ENCODE assay signal across 8 cellular contexts in the genomic region with DNA sequence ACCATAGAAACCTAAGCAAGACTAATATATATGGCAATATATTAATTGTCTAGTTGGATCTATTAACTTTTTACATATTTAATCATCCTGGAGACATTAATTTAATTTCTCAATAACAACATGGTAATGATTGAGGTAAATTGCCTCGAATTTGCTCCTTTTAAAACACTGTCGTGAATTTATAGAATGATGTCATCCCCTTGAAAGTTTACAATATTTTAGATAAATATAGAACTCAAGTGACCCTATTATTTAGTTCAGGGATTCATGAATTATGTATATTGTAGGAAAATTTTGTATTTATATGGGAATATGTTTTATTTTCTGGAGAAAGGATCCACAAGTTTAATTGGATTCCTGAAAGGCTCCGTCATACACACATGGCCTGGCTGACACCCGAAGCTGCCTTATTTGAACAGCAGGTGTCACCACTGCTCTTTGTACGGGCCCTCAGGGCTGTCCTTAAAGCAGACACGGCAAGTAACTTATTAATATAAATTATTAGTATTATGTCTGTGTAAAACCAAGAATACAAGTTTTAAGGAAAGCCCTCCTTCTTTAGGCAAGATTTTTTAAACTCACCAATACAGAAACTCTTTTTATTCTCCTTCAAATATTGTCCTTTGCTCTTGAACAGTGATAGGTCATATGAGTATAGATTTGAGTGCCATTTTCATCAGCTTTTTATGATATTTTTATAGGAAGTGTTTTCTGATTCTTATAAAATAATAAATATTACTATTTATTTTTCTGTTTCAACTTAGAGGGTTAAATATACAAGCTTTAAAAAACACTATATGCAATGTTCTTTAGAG. TPM values are rescaled to one million over a fixed set of nuclear protein-coding genes. Genes with fewer than 3 reads are reported as not detected.
DNase-seq lines count a peak whose midpoint lies in the region; ATAC-seq and TF ChIP-seq lines count a peak whose summit lies in the region.

No MANE protein-coding gene starts in this region.

- peaks cover 2% of the 10 kb centered on the region for H3K36me3 Mint-ChIP-seq in neural crest cell (ENCODE audit: low read depth)

- no peak for TF ChIP-seq EP300 in stomach (IDR thresholded peaks at IDR 0.05)

- H3K9ac ChIP-seq in OCI-LY3 (ENCODE audit: low read length) = no peak overlapping the region; the same call in 1 of the 2 replicates

- DNase-seq in DMS153 treated with DMSO at 0.1 percent for 48 hours (lab: John Stamatoyannopoulos, UW; ENCODE audit: unreplicated experiment) = peak; percentile 32
- peak; percentile 61 for DNase-seq in HT1080 (ENCODE audit: low read depth)
- DNase-seq in activated T-cell treated with anti-CD3 and anti-CD28 coated beads, Interleukin-2, amount 50 U/mL, for 1 hour = peak; percentile 69
- DNase-seq in fibroblast of gingiva (ENCODE audit: low read depth) = peak; percentile 76
- peak; percentile 55 for DNase-seq in neural crest cell (ENCODE audit: low read depth, low spot score)
- DNase-seq in stomach = peak; percentile 78

- H3K79me2 ChIP-seq in OCI-LY3 (ENCODE audit: low read length) = peaks cover 28% of the 10 kb centered on the region

- TF ChIP-seq POLR2A in stomach (IDR thresholded peaks at IDR 0.05) = no peak

- 13 to 27% (median 18%) methylated on average over 6 of the region's 6 CpGs for WGBS in stomach, 5 donors

- H3K27ac ChIP-seq in OCI-LY3 (ENCODE audit: low read length) (no peak overlapping the region), stomach (no peak overlapping the region)

- H4K20me1 ChIP-seq in OCI-LY3 (ENCODE audit: insufficient read depth, low read length) = peaks cover 11% of the 10 kb centered on the region

- H3K27me3 ChIP-seq in OCI-LY3 (ENCODE audit: low read depth, low read length) (no peaks in the 10 kb centered on the region), stomach (no peaks in the 10 kb centered on the region)

- H3K4me1 ChIP-seq in OCI-LY3 (ENCODE audit: low read length) = peaks cover 29% of the 10 kb centered on the region
- H3K4me1 ChIP-seq in stomach = peaks cover 7 to 27% (median 17%) of the 10 kb centered on the region in 4 donors

- ATAC-seq in GM21447 (IDR thresholded peaks at IDR 0.05; ENCODE audit: unreplicated experiment) = peak; percentile 47

- H3K36me3 ChIP-seq in OCI-LY3 (replicated peaks; ENCODE audit: low read depth, low read length) = peaks cover 7% of the 10 kb centered on the region
- H3K36me3 ChIP-seq in stomach = peaks cover 0 to 9% (median 6%) of the 10 kb centered on the region in 4 donors

- intact Hi-C loops in stomach (cut with DNase I; ENCODE audit: low total_unique reads) = no loop called here

- H3K4me3 Mint-ChIP-seq in neural crest cell = peak overlapping the region; percentile 81

- H3K9me3 Mint-ChIP-seq in neural crest cell = no peaks in the 10 kb centered on the region

- TF ChIP-seq CTCF in OCI-LY3 (IDR thresholded peaks at IDR 0.05; ENCODE audit: low read depth, low read length) = peak; percentile 96
- peak; percentile 89 for TF ChIP-seq CTCF in neural crest cell (conservative IDR thresholded peaks at IDR 0.05)
- peak in 4 of 7 experiments; percentile 55 to 81 (median 66) for TF ChIP-seq CTCF in stomach (IDR thresholded peaks at IDR 0.05)

- H2AFZ ChIP-seq in OCI-LY3 (ENCODE audit: low read depth, low read length) = peak overlapping the region; percentile 94

- H3K27ac Mint-ChIP-seq in neural crest cell (ENCODE audit: unreplicated experiment) = no peak overlapping the region

- peak overlapping the region; percentile 41 for H3K4me2 ChIP-seq in OCI-LY3 (ENCODE audit: low read length)

- no peak overlapping the region for H3K4me3 ChIP-seq in OCI-LY3 (ENCODE audit: low read length)
- H3K4me3 ChIP-seq in stomach = no peak overlapping the region

- H3K4me1 Mint-ChIP-seq in neural crest cell = peaks cover 19% of the 10 kb centered on the region

- H3K9me3 ChIP-seq in OCI-LY3 (ENCODE audit: insufficient read depth, low read length) = peaks cover 6% of the 10 kb centered on the region; the same call in 1 of the 2 replicates
- no peaks in the 10 kb centered on the region for H3K9me3 ChIP-seq in stomach

- no peaks in the 10 kb centered on the region for H3K27me3 Mint-ChIP-seq in neural crest cell (ENCODE audit: low read depth)

RNA-seq across cellular contexts. Expression of a gene that starts 1.9 kb away (rescaled TPM):
- total RNA-seq in HT1080 (2014; rRNA removed; shearing (Covaris generic)) = 105 and 151 TPM in 2 replicates
- 89.5 and 121 TPM in 2 replicates for polyA plus RNA-seq in HT1080 (2015; cell fraction: cytosol; rRNA removed)
- 284 and 298 TPM in 2 replicates for polyA plus RNA-seq in HT1080 (2015; cell fraction: nucleus; rRNA removed)
- total RNA-seq in neural crest cell (93.3 and 103 TPM in 2 replicates), stomach (10 to 100 TPM in 4 of 5 donors, 1 to 10 TPM in 1; 1.2 to 52.5 (median 45.5) TPM)
- 10 to 100 TPM; 22.5 to 43.8 (median 40.9) TPM for polyA plus RNA-seq in stomach

RNA-seq across cellular contexts. Expression of a gene that starts 10.7 kb away (rescaled TPM):
- not detected in 2 replicates for total RNA-seq in HT1080 (2014; rRNA removed; shearing (Covaris generic))
- not detected in 2 replicates for polyA plus RNA-seq in HT1080 (2015; cell fraction: cytosol; rRNA removed)
- not detected in 2 replicates for polyA plus RNA-seq in HT1080 (2015; cell fraction: nucleus; rRNA removed)
- total RNA-seq in neural crest cell (not detected in 2 replicates), stomach (10 to 100 TPM in 1 of 5 donors, 1 to 10 TPM in 1, not detected in 3; 6.2 to 22.8 TPM)
- polyA plus RNA-seq in stomach = under 1 TPM in 1 of 3 donors, not detected in 2; 0.31 TPM

RNA-seq across cellular contexts. Expression of a gene that starts 38.5 kb away (rescaled TPM):
- total RNA-seq in HT1080 (2014; rRNA removed; shearing (Covaris generic)) = not detected in 2 replicates
- polyA plus RNA-seq in HT1080 (2015; cell fraction: cytosol; rRNA removed) = not detected in 2 replicates
- polyA plus RNA-seq in HT1080 (2015; cell fraction: nucleus; rRNA removed) = not detected in 2 replicates
- total RNA-seq in neural crest cell = not detected in 2 replicates
- total RNA-seq in stomach = 10 to 100 TPM in 1 of 5 donors, 1 to 10 TPM in 2, not detected in 2; 9.4 to 43.7 (median 9.5) TPM
- 1 to 10 TPM; 3.1 to 6.5 (median 3.1) TPM for polyA plus RNA-seq in stomach
